ENCODE assay signal across 13 cellular contexts in genomic region chr6:113558966-113559365, GRCh38.
A peak's percentile ranks its signal among the peaks of the same experiment; 100 is the strongest.
DNase-seq lines count a peak whose midpoint lies in the region; ATAC-seq, FAIRE-seq and TF ChIP-seq lines count a peak whose summit lies in the region.
"Had no signal": no experiment of that assay in that cellular context is flagged by ENCODE, and none has a peak within 500 bp of the region (broad histone marks: within the 10 kb centered on the region; RNA-seq: fewer than 3 reads in every experiment).

No MANE protein-coding gene starts in this region.

- no peak overlapping the region for H3K4me3 ChIP-seq in WERI-Rb-1 (ENCODE audit: low read depth, low read length)
- H3K4me3 ChIP-seq: transverse colon had no signal

- no peaks in the 10 kb centered on the region for H3K9me3 Mint-ChIP-seq in activated CD8-positive, alpha-beta T cell treated with anti-CD3 and anti-CD28 coated beads, Interleukin-2, amount 10 ng/mL, durations not matched to agents 7 days and 5 days (ENCODE audit: insufficient read depth)
- H3K9me3 Mint-ChIP-seq: activated T-helper 1 cell treated with anti-CD3 and anti-CD28 coated beads, Interleukin-12 subunit alpha, Interleukin-12 subunit beta, Interleukin-2, Interleukin-4 antibody, amounts not matched to agents 30 ng/mL and 10 ng/mL and 1 ng/mL, durations not matched to agents 14 hours and 24 hours and 36 hours had no signal

- H3K4me3 Mint-ChIP-seq in activated CD8-positive, alpha-beta T cell treated with anti-CD3 and anti-CD28 coated beads, Interleukin-2, amount 10 ng/mL, durations not matched to agents 7 days and 5 days, result no peak overlapping the region
- H3K4me3 Mint-ChIP-seq: activated T-helper 1 cell treated with anti-CD3 and anti-CD28 coated beads, Interleukin-12 subunit alpha, Interleukin-12 subunit beta, Interleukin-2, Interleukin-4 antibody, amounts not matched to agents 30 ng/mL and 10 ng/mL and 1 ng/mL, durations not matched to agents 14 hours and 24 hours and 36 hours; CD4-positive, CD25-positive, alpha-beta regulatory T cell had no signal

- H3K27me3 Mint-ChIP-seq in activated CD8-positive, alpha-beta T cell treated with anti-CD3 and anti-CD28 coated beads, Interleukin-2, amount 10 ng/mL, durations not matched to agents 7 days and 5 days (ENCODE audit: low read depth), result no peaks in the 10 kb centered on the region
- H3K27me3 Mint-ChIP-seq: CD4-positive, CD25-positive, alpha-beta regulatory T cell had no signal

- CTCF ChIA-PET in activated CD8-positive, alpha-beta T cell treated with anti-CD3 and anti-CD28 coated beads, Interleukin-2, amount 10 ng/mL, durations not matched to agents 7 days and 5 days (lab: Charles Lee), result no interaction called here

- DNase-seq in AG09319 (ENCODE audit: extremely low read depth, low read depth) (peak; percentile 22), HTR-8/SVneo (ENCODE audit: insufficient read length, low spot score) (no peak), cerebellar cortex (ENCODE audit: low spot score) (peak; percentile 26), lung microvascular endothelial cell (ENCODE audit: low read depth in 2 of 2) (peak; percentile 33 to 77), GM19240 (ENCODE audit: insufficient read length, low spot score) (no peak), WERI-Rb-1 (no peak)
- DNase-seq in activated CD8-positive, alpha-beta T cell treated with anti-CD3 and anti-CD28 coated beads, Interleukin-2, amount 10 ng/mL, durations not matched to agents 7 days and 5 days, result no peak
- DNase-seq: CD4-positive, CD25-positive, alpha-beta regulatory T cell; head of caudate nucleus; right cardiac atrium; transverse colon had no signal

- no peaks in the 10 kb centered on the region for H3K36me3 Mint-ChIP-seq in activated CD8-positive, alpha-beta T cell treated with anti-CD3 and anti-CD28 coated beads, Interleukin-2, amount 10 ng/mL, durations not matched to agents 7 days and 5 days (ENCODE audit: low read depth)
- H3K36me3 Mint-ChIP-seq: CD4-positive, CD25-positive, alpha-beta regulatory T cell had no signal

- FAIRE-seq in HTR-8/SVneo (lab: Jason Lieb, UNC), result peak; percentile 66

- no peak overlapping the region for H3K27ac ChIP-seq in WERI-Rb-1

- no peaks in the 10 kb centered on the region for H3K4me1 Mint-ChIP-seq in activated CD8-positive, alpha-beta T cell treated with anti-CD3 and anti-CD28 coated beads, Interleukin-2, amount 10 ng/mL, durations not matched to agents 7 days and 5 days (ENCODE audit: low read depth)
- H3K4me1 Mint-ChIP-seq: CD4-positive, CD25-positive, alpha-beta regulatory T cell had no signal

- TF ChIP-seq CTCF in AG09319 (IDR thresholded peaks at IDR 0.05; ENCODE audit: low read depth, low read length) (no peak), WERI-Rb-1 (IDR thresholded peaks at IDR 0.05; ENCODE audit: low read depth, low read length) (no peak)

- H3K36me3 ChIP-seq in WERI-Rb-1, result no peaks in the 10 kb centered on the region
- H3K36me3 ChIP-seq: transverse colon had no signal

- no peak overlapping the region for H3K27ac Mint-ChIP-seq in activated CD8-positive, alpha-beta T cell treated with anti-CD3 and anti-CD28 coated beads, Interleukin-2, amount 10 ng/mL, durations not matched to agents 7 days and 5 days
- H3K27ac Mint-ChIP-seq: activated T-helper 1 cell treated with anti-CD3 and anti-CD28 coated beads, Interleukin-12 subunit alpha, Interleukin-12 subunit beta, Interleukin-2, Interleukin-4 antibody, amounts not matched to agents 30 ng/mL and 10 ng/mL and 1 ng/mL, durations not matched to agents 14 hours and 24 hours and 36 hours; CD4-positive, CD25-positive, alpha-beta regulatory T cell had no signal

- no peaks in the 10 kb centered on the region for H3K9me3 ChIP-seq in WERI-Rb-1 (ENCODE audit: severe bottlenecking)
- H3K9me3 ChIP-seq: transverse colon had no signal

- ATAC-seq in activated CD8-positive, alpha-beta T cell treated with anti-CD3 and anti-CD28 coated beads, Interleukin-2, amount 10 ng/mL, durations not matched to agents 7 days and 5 days, result no peak
- no peak for ATAC-seq in HG02981 (IDR thresholded peaks at IDR 0.05; ENCODE audit: unreplicated experiment)
- ATAC-seq: right cardiac atrium had no signal

- no peaks in the 10 kb centered on the region for H3K27me3 ChIP-seq in WERI-Rb-1 (ENCODE audit: insufficient read depth, low read depth, severe bottlenecking)
- H3K27me3 ChIP-seq: transverse colon had no signal

- POLR2A ChIA-PET in activated CD8-positive, alpha-beta T cell treated with anti-CD3 and anti-CD28 coated beads, Interleukin-2, amount 10 ng/mL, durations not matched to agents 7 days and 5 days (lab: Charles Lee), result no interaction called here

Comparison
In these comparisons a context has a peak if more than half of its experiments do, and no peak if none do; other contexts are left out.
1. DNase-seq: peak in AG09319 (single experiment), cerebellar cortex (single experiment) and lung microvascular endothelial cell (2 of 2); none in HTR-8/SVneo (single experiment), activated CD8-positive, alpha-beta T cell treated with anti-CD3 and anti-CD28 coated beads, Interleukin-2, amount 10 ng/mL, durations not matched to agents 7 days and 5 days (single experiment), GM19240 (single experiment) and WERI-Rb-1 (single experiment).